ENCODE assay signal across 28 cellular contexts in genomic region chr11:120878781-120879180, GRCh38.
"Had no signal": no experiment of that assay in that cellular context is flagged by ENCODE, and none has a peak within 500 bp of the region (broad histone marks: within the 10 kb centered on the region; RNA-seq: fewer than 3 reads in every experiment).

No MANE protein-coding gene starts in this region.

- ATAC-seq: effector memory CD8-positive, alpha-beta T cell; esophagus mucosa; foreskin keratinocyte; gastrocnemius medialis; gastroesophageal sphincter; heart left ventricle had no signal

- H3K4me3 Mint-ChIP-seq: dendritic cell treated with granulocyte-macrophage colony-stimulating factor and Interleukin-4, amounts not matched to agents 40 ng/mL and 50 ng/mL, for 4 days; effector memory CD8-positive, alpha-beta T cell; endodermal cell had no signal

- H3K4me3 ChIP-seq: colonic mucosa, coronary artery, dorsolateral prefrontal cortex, esophagus muscularis mucosa, esophagus squamous epithelium, gastrocnemius medialis, gastroesophageal sphincter, heart left ventricle had no signal

- H3K27ac Mint-ChIP-seq: dendritic cell treated with granulocyte-macrophage colony-stimulating factor and Interleukin-4, amounts not matched to agents 40 ng/mL and 50 ng/mL, for 4 days; effector memory CD8-positive, alpha-beta T cell; endodermal cell had no signal

- H3K27ac ChIP-seq: colonic mucosa, coronary artery, dorsolateral prefrontal cortex, epithelial cell of prostate, esophagus muscularis mucosa, esophagus squamous epithelium, foreskin keratinocyte, gastrocnemius medialis, gastroesophageal sphincter, heart left ventricle had no signal

- H3K36me3 ChIP-seq: colonic mucosa, esophagus muscularis mucosa, esophagus squamous epithelium, gastrocnemius medialis, gastroesophageal sphincter, heart left ventricle had no signal

- H3K9me3 Mint-ChIP-seq: endodermal cell had no signal

- H3K4me1 ChIP-seq: colonic mucosa, foreskin keratinocyte had no signal

- H3K9me3 ChIP-seq: colonic mucosa, esophagus muscularis mucosa, esophagus squamous epithelium, gastrocnemius medialis, gastroesophageal sphincter, heart left ventricle had no signal

- H3K27me3 ChIP-seq: colonic mucosa, dorsolateral prefrontal cortex, esophagus squamous epithelium, heart left ventricle had no signal

- DNase-seq: colonic mucosa; cortex of kidney; dermis blood vessel endothelial cell; dorsolateral prefrontal cortex; effector CD4-positive, alpha-beta T cell; effector CD8-positive, alpha-beta T cell; effector memory CD4-positive, alpha-beta T cell; effector memory CD8-positive, alpha-beta T cell; endodermal cell; erythroblast; esophagus squamous epithelium; foreskin fibroblast; foreskin keratinocyte; foreskin melanocyte; gastrocnemius medialis; glutamatergic neuron; head of caudate nucleus; heart left ventricle had no signal

- FAIRE-seq: colon, endometrium, endothelial cell of umbilical vein, frontal cortex had no signal
